In genomic region chr20:5078399-5078958, GRCh38 we compare ENCODE assay signal across 1 cellular context.
TF ChIP-seq lines count a peak whose summit lies in the region.

No MANE protein-coding gene starts in this region.

TF ChIP-seq in HepG2, 621 proteins besides CTCF, POLR2A, EP300 and RAD21 (continued from another document and continues in another):
- peak; percentile 41; the same call in 1 of the 2 replicates for TF ChIP-seq BCL3 (CRISPR knock-in tag; IDR thresholded peaks at IDR 0.05)
- no peak for TF ChIP-seq ZNF543 (CRISPR knock-in tag; IDR thresholded peaks at IDR 0.05)
- TF ChIP-seq AFF4 (CRISPR knock-in tag; IDR thresholded peaks at IDR 0.05), result no peak
- no peak for TF ChIP-seq THYN1 (CRISPR knock-in tag; IDR thresholded peaks at IDR 0.05; ENCODE audit: borderline replicate concordance, low read depth)
- no peak for TF ChIP-seq AGO2 (optimal IDR thresholded peaks at IDR 0.05; ENCODE audit: low read depth, low read length)
- TF ChIP-seq ZNF558 (CRISPR knock-in tag; IDR thresholded peaks at IDR 0.05; ENCODE audit: borderline replicate concordance), result no peak
- no peak for TF ChIP-seq ZNF570 (CRISPR knock-in tag; IDR thresholded peaks at IDR 0.05; ENCODE audit: borderline replicate concordance)
- TF ChIP-seq ETV5 (CRISPR knock-in tag; IDR thresholded peaks at IDR 0.05; ENCODE audit: borderline replicate concordance), result no peak
- TF ChIP-seq ZNF350 (CRISPR knock-in tag; IDR thresholded peaks at IDR 0.05; ENCODE audit: borderline replicate concordance, low read depth), result no peak
- no peak for TF ChIP-seq ZSCAN31 (CRISPR knock-in tag; IDR thresholded peaks at IDR 0.05; ENCODE audit: low read depth)
- no peak for TF ChIP-seq SMARCE1 (IDR thresholded peaks at IDR 0.05; ENCODE audit: borderline replicate concordance)
- TF ChIP-seq ZNF589 (CRISPR knock-in tag; conservative IDR thresholded peaks at IDR 0.05), result no peak
- no peak for TF ChIP-seq ZNF205 (CRISPR knock-in tag; IDR thresholded peaks at IDR 0.05)
- no peak for TF ChIP-seq ZNF776 (CRISPR knock-in tag; IDR thresholded peaks at IDR 0.05)
- no peak for TF ChIP-seq ZBTB8A (CRISPR knock-in tag; IDR thresholded peaks at IDR 0.05; ENCODE audit: borderline replicate concordance, low read depth)
- no peak for TF ChIP-seq GPBP1L1 (CRISPR knock-in tag; IDR thresholded peaks at IDR 0.05)
- no peak for TF ChIP-seq ZNF777 (CRISPR knock-in tag; IDR thresholded peaks at IDR 0.05)
- TF ChIP-seq ZNF850 (CRISPR knock-in tag; conservative IDR thresholded peaks at IDR 0.05), result no peak
- TF ChIP-seq SMAD3 (CRISPR knock-in tag; IDR thresholded peaks at IDR 0.05), result 0 out of 2 replicates have a peak, but pooled peaks have one; percentile 20
- no peak for TF ChIP-seq ZNF780A (CRISPR knock-in tag; IDR thresholded peaks at IDR 0.05)
- no peak for TF ChIP-seq CCDC6 (CRISPR knock-in tag; IDR thresholded peaks at IDR 0.05)
- peak; percentile 34; the same call in 1 of the 2 replicates for TF ChIP-seq ZBTB7A (CRISPR knock-in tag; IDR thresholded peaks at IDR 0.05)
- TF ChIP-seq ZFP41 (CRISPR knock-in tag; IDR thresholded peaks at IDR 0.05; ENCODE audit: borderline replicate concordance), result no peak
- TF ChIP-seq ZNF503 (CRISPR knock-in tag; IDR thresholded peaks at IDR 0.05), result no peak
- 0 out of 2 replicates have a peak, but pooled peaks have one; percentile 72 for TF ChIP-seq ZNF101 (CRISPR knock-in tag; IDR thresholded peaks at IDR 0.05; ENCODE audit: borderline replicate concordance, low read depth)
- no peak for TF ChIP-seq FOXK1 (CRISPR knock-in tag; IDR thresholded peaks at IDR 0.05; ENCODE audit: borderline replicate concordance, low read depth)
- peak; percentile 65; the same call in 1 of the 2 replicates for TF ChIP-seq ZMYM2 (CRISPR knock-in tag; IDR thresholded peaks at IDR 0.05)
- no peak for TF ChIP-seq HNRNPK (IDR thresholded peaks at IDR 0.05; ENCODE audit: low read depth, low read length, poor library complexity, severe bottlenecking)
- no peak for TF ChIP-seq BRF2 (CRISPR knock-in tag; IDR thresholded peaks at IDR 0.05)
- no peak for TF ChIP-seq CCAR2 (optimal IDR thresholded peaks at IDR 0.05; ENCODE audit: low read depth, low read length)
- 0 out of 2 replicates have a peak, but pooled peaks have one; percentile 34 for TF ChIP-seq MEIS2 (CRISPR knock-in tag; IDR thresholded peaks at IDR 0.05)
- no peak for TF ChIP-seq LBX2 (CRISPR knock-in tag; IDR thresholded peaks at IDR 0.05; ENCODE audit: borderline replicate concordance)
- no peak for TF ChIP-seq HIC2 (CRISPR knock-in tag; IDR thresholded peaks at IDR 0.05; ENCODE audit: low read depth)
- 0 out of 2 replicates have a peak, but pooled peaks have one; percentile 34 for TF ChIP-seq KDM1A (CRISPR knock-in tag; IDR thresholded peaks at IDR 0.05)
- TF ChIP-seq BATF2 (CRISPR knock-in tag; IDR thresholded peaks at IDR 0.05), result no peak
- 0 out of 2 replicates have a peak, but pooled peaks have one; percentile 12 for TF ChIP-seq NCOA2 (CRISPR knock-in tag; IDR thresholded peaks at IDR 0.05)
- no peak for TF ChIP-seq ATF3 (CRISPR knock-in tag; IDR thresholded peaks at IDR 0.05)
- TF ChIP-seq JARID2 (CRISPR knock-in tag; IDR thresholded peaks at IDR 0.05; ENCODE audit: insufficient replicate concordance), result no peak
- TF ChIP-seq ZBTB3 (CRISPR knock-in tag; IDR thresholded peaks at IDR 0.05; ENCODE audit: borderline replicate concordance, low read depth), result no peak
- TF ChIP-seq AKNA (CRISPR knock-in tag; IDR thresholded peaks at IDR 0.05; ENCODE audit: borderline replicate concordance), result no peak
- TF ChIP-seq ZNF333 (CRISPR knock-in tag; IDR thresholded peaks at IDR 0.05; ENCODE audit: borderline replicate concordance), result no peak
- TF ChIP-seq ZKSCAN8 (CRISPR knock-in tag; IDR thresholded peaks at IDR 0.05; ENCODE audit: borderline replicate concordance), result no peak
- TF ChIP-seq ZNF317 (CRISPR knock-in tag; IDR thresholded peaks at IDR 0.05), result no peak
- TF ChIP-seq FOXA1 (IDR thresholded peaks at IDR 0.05), result no peak
- no peak; the same call in 1 of the 2 replicates for TF ChIP-seq FOXA1 (CRISPR knock-in tag; IDR thresholded peaks at IDR 0.05)
- TF ChIP-seq RBM22 (optimal IDR thresholded peaks at IDR 0.05; ENCODE audit: low read length), result no peak
